In the genomic region with DNA sequence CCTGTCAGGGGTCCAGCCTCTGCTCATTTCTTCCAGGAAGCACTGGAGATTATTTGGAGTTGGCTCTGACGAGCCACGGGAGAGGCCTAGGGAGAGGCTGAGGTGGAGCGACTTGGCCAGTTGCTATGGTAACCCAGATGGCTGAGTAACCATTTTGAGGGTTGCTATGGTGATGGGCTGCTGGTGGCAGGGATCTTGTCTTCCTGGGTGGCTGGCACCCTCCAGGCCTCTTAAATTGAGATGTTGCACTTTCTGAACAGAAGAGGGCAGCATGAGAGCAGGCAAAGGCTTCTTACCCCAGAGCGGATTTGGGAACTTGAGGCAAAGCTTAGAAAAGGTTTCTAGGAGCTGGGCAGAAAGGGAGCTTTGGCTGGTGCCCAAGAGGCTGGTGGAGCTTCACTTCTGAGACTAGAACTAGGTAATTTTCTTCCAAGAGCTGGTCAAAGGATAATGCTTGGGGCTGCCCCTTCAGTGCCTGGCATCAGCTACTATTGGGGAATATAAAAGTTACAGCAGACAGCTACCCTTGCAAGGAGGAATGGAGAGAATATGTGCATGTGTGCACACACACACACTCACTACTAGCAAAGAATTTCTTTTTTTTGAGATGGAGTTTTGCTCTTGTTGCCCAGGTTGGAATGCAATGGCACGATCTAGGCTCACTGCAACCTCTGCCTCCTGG, we compare ENCODE assay signal across 8 cellular contexts.
DNase-seq lines count a peak whose midpoint lies in the region; ATAC-seq, FAIRE-seq and TF ChIP-seq lines count a peak whose summit lies in the region.

No MANE protein-coding gene starts in this region.

- no peak for ATAC-seq in GM21786 (IDR thresholded peaks at IDR 0.05; ENCODE audit: unreplicated experiment)

- peak; percentile 88 for DNase-seq in AG20443 (ENCODE audit: low spot score)
- peak; percentile 99 for DNase-seq in H54 (ENCODE audit: insufficient read length, low spot score)
- DNase-seq in NCI-H345 (lab: John Stamatoyannopoulos, UW): peak; percentile 65
- peak; percentile 31 for DNase-seq in activated CD4-positive, CD25-positive, alpha-beta regulatory T cell treated with anti-CD3 and anti-CD28 coated beads, Interleukin-2, amount 50 U/mL, for 16 hours (ENCODE audit: low read depth, low spot score)
- peak; percentile 74 for DNase-seq in central memory CD4-positive, alpha-beta T cell
- DNase-seq in kidney epithelial cell (ENCODE audit: low read depth): peak; percentile 83
- DNase-seq in stimulated activated CD4-positive, alpha-beta T cell treated with anti-CD3 and anti-CD28 coated beads, Interleukin-2, amount 100 ng/mL, for 24 hours: peak; percentile 51 to 64

- no peaks in the 10 kb centered on the region for H3K36me3 ChIP-seq in kidney epithelial cell (ENCODE audit: control insufficient read depth, insufficient read depth, low read length)

- peak; percentile 75 for TF ChIP-seq CTCF in kidney epithelial cell (IDR thresholded peaks at IDR 0.05; ENCODE audit: insufficient read depth, low read length, poor library complexity, severe bottlenecking)

- no peaks in the 10 kb centered on the region for H3K27me3 ChIP-seq in kidney epithelial cell (ENCODE audit: control insufficient read depth, insufficient read depth, low read length)

- no peak overlapping the region for H3K4me3 ChIP-seq in kidney epithelial cell (ENCODE audit: low read depth, low read length)

- peak; percentile 60 for FAIRE-seq in H54 (lab: Jason Lieb, UNC)

- no peak for TF ChIP-seq POLR2A in H54 (IDR thresholded peaks at IDR 0.05; ENCODE audit: low read depth, low read length)

Comparison
In these comparisons a context has a peak if more than half of its experiments do, and no peak if none do; other contexts are left out.
1. DNase-seq: peak in every context shown above with its lines; median percentile 99 in H54; 88 in AG20443; 83 in kidney epithelial cell; 74 in central memory CD4-positive, alpha-beta T cell; 65 in NCI-H345; 58 in stimulated activated CD4-positive, alpha-beta T cell treated with anti-CD3 and anti-CD28 coated beads, Interleukin-2, amount 100 ng/mL, for 24 hours; 31 in activated CD4-positive, CD25-positive, alpha-beta regulatory T cell treated with anti-CD3 and anti-CD28 coated beads, Interleukin-2, amount 50 U/mL, for 16 hours.